In genomic region chr2:216372761-216373291, GRCh38 we compare ENCODE assay signal across 9 cellular contexts. TPM values are rescaled to one million over a fixed set of nuclear protein-coding genes. Genes with fewer than 3 reads are reported as not detected.
A peak's percentile ranks its signal among the peaks of the same experiment; 100 is the strongest.
DNase-seq lines count a peak whose midpoint lies in the region; ATAC-seq, FAIRE-seq and TF ChIP-seq lines count a peak whose summit lies in the region.
"Had no signal": no experiment of that assay in that cellular context is flagged by ENCODE, and none has a peak within 500 bp of the region (broad histone marks: within the 10 kb centered on the region; RNA-seq: fewer than 3 reads in every experiment).

No MANE protein-coding gene starts in this region.

- H4K20me1 ChIP-seq in HepG2 (ENCODE audit: insufficient read depth, low read length) = no peaks in the 10 kb centered on the region

- ATAC-seq in activated CD4-positive, CD25-positive, alpha-beta regulatory T cell treated with anti-CD3 and anti-CD28 coated beads, Interleukin-2, amount 50 U/mL, for 24 hours = peak; percentile 34 to 46
- ATAC-seq in GM18870 (IDR thresholded peaks at IDR 0.05; ENCODE audit: unreplicated experiment) (no peak), HepG2 (no peak)

- in situ Hi-C loops in transverse colon (cut with MboI; ENCODE audit: low pct_ligation_motif_present in 1 of 4, low pct_unique_long_range_greater_than_20kb in 1 of 4, low sequenced_read_pairs in 3 of 4) (no loop called here), HepG2 (cut with HindIII; ENCODE audit: extremely low pct_ligation_motif_present, low pct_unique_long_range_greater_than_20kb) (no loop called here)

- no peak for TF ChIP-seq RAD21 in HepG2 (CRISPR knock-in tag; IDR thresholded peaks at IDR 0.05)

- H3K4me1 ChIP-seq in transverse colon = peaks cover 0 to 17% (median 13%) of the 10 kb centered on the region in 4 donors
- H3K4me1 ChIP-seq in HepG2 (ENCODE audit: insufficient read depth, low read length) = no peaks in the 10 kb centered on the region

- WGBS in transverse colon (ENCODE audit: low coverage in 1 of 2), 2 donors = 37 to 51% methylated on average over 3 to 6 of the region's 6 CpGs
- WGBS in HepG2 (ENCODE audit: low lambda C conversion rate) = 17% methylated on average over 6 of the region's 6 CpGs

- H3K27me3 ChIP-seq in transverse colon (peaks cover 65% of the 10 kb centered on the region), HepG2 (ENCODE audit: control insufficient read depth in 1 of 2, insufficient read depth in 2 of 2, low read length in 2 of 2) (peaks cover 8 to 41% of the 10 kb centered on the region in 2 experiments; a peak in 4 of 5 replicates)

- no peak for FAIRE-seq in HepG2 (lab: Jason Lieb, UNC)
- FAIRE-seq: A204.1 had no signal

- no peaks in the 10 kb centered on the region for H3K79me2 ChIP-seq in HepG2 (ENCODE audit: insufficient read depth, low read length)

- no peak overlapping the region for H3K9ac ChIP-seq in HepG2 (ENCODE audit: insufficient read depth, low read depth, low read length)

- no peak for TF ChIP-seq CTCF in fibroblast of pulmonary artery (IDR thresholded peaks at IDR 0.05; ENCODE audit: low read length, missing control alignments)
- TF ChIP-seq CTCF in transverse colon (IDR thresholded peaks at IDR 0.05) = no peak
- no peak for TF ChIP-seq CTCF in HepG2 (CRISPR knock-in tag; IDR thresholded peaks at IDR 0.05)

- no peak overlapping the region for H3K27ac ChIP-seq in transverse colon
- H3K27ac ChIP-seq in HepG2 (ENCODE audit: extremely low read length, insufficient read depth, low read length) = no peak overlapping the region

- H2AFZ ChIP-seq in HepG2 (ENCODE audit: low read length) = no peak overlapping the region

- no peak for DNase-seq in activated CD4-positive, CD25-positive, alpha-beta regulatory T cell (lab: John Stamatoyannopoulos, UW)
- peak; percentile 66 to 88 for DNase-seq in SW 1271 (lab: John Stamatoyannopoulos, UW)
- peak; percentile 88 for DNase-seq in fibroblast of pulmonary artery (ENCODE audit: low read depth)
- DNase-seq in skeletal muscle cell (ENCODE audit: low read depth) = peak; percentile 43
- no peak for DNase-seq in transverse colon
- DNase-seq in HepG2 (ENCODE audit: low spot score) = no peak

- H3K4me3 ChIP-seq in fibroblast of pulmonary artery (replicated peaks; ENCODE audit: low read depth, low read length) (peak overlapping the region; percentile 56), skeletal muscle cell (ENCODE audit: low read depth, low read length) (peak overlapping the region; percentile 66), transverse colon (no peak overlapping the region), HepG2 (replicated peaks in 1 of 3; ENCODE audit: insufficient read depth in 1 of 3, low read depth in 2 of 3, low read length in 3 of 3) (no peak overlapping the region)

- intact Hi-C loops in transverse colon (cut with DNase I; ENCODE audit: low total_unique reads) = no loop called here
- intact Hi-C loops in HepG2 (cut with micrococcal nuclease; ENCODE audit: unreplicated experiment) = no loop called here

- H3K36me3 ChIP-seq in transverse colon = no peaks in the 10 kb centered on the region
- H3K36me3 ChIP-seq in HepG2 (replicated peaks in 1 of 2; ENCODE audit: control insufficient read depth in 1 of 2, insufficient read depth in 2 of 2, low read length in 2 of 2) = no peaks in the 10 kb centered on the region

- no peaks in the 10 kb centered on the region for H3K9me3 ChIP-seq in transverse colon
- no peaks in the 10 kb centered on the region for H3K9me3 ChIP-seq in HepG2 (ENCODE audit: low read length)

- CTCF ChIA-PET in HepG2 (lab: Yijun Ruan, JAX; ENCODE audit: low intra/inter-chr PET ratio, low total read pairs) = no interaction called here

- TF ChIP-seq POLR2A in transverse colon (IDR thresholded peaks at IDR 0.05) (no peak), HepG2 (IDR thresholded peaks at IDR 0.05; ENCODE audit: insufficient read depth in 1 of 2, low read depth in 2 of 2, low read length in 2 of 2) (no peak)

- H3K4me2 ChIP-seq in HepG2 (ENCODE audit: low read depth, low read length) = no peak overlapping the region

- POLR2A ChIA-PET in HepG2 (lab: Yijun Ruan, JAX) = no interaction called here

- BruUV-seq in HepG2 (replicated peaks; lab: Mats Ljungman, UMichigan) = no TSS peak

- TF ChIP-seq EP300 in transverse colon (IDR thresholded peaks at IDR 0.05; ENCODE audit: low read depth) = no peak
- TF ChIP-seq EP300 in HepG2 (IDR thresholded peaks at IDR 0.05; ENCODE audit: low read depth in 2 of 2, low read length in 2 of 2) = no peak
- TF ChIP-seq EP300 in HepG2 (CRISPR knock-in tag; IDR thresholded peaks at IDR 0.05; ENCODE audit: borderline replicate concordance) = no peak

TF ChIP-seq in HepG2, 621 proteins besides CTCF, POLR2A, EP300 and RAD21 (continues in another document):
- no peak for TF ChIP-seq ZFP36L2 (CRISPR knock-in tag; IDR thresholded peaks at IDR 0.05)
- no peak for TF ChIP-seq CEBPZ (IDR thresholded peaks at IDR 0.05; ENCODE audit: low read length)

RNA-seq across cellular contexts. Expression of gene MARCHF4, which starts 0.5 kb away (rescaled TPM):
- total RNA-seq in transverse colon = 1 to 10 TPM in 1 of 4 donors, under 1 TPM in 1, not detected in 2; 0.14 to 1.4 TPM
- total RNA-seq in HepG2 (2016; rRNA removed; fragmentation: Illumina TruSeq; extraction: Trizol) = not detected in 2 replicates
- not detected in 2 replicates for total RNA-seq in HepG2 (2016; cell fraction: cytosol; rRNA removed; fragmentation: Illumina TruSeq; extraction: Trizol; ENCODE audit: low read depth)
- not detected in 2 replicates for total RNA-seq in HepG2 (2016; cell fraction: insoluble cytoplasmic fraction; rRNA removed; fragmentation: Illumina TruSeq; extraction: Trizol)
- not detected in 2 replicates for total RNA-seq in HepG2 (2016; cell fraction: membrane; rRNA removed; fragmentation: Illumina TruSeq; extraction: Trizol)
- not detected in 2 replicates for total RNA-seq in HepG2 (2016; cell fraction: nucleus; rRNA removed; fragmentation: Illumina TruSeq; extraction: Trizol)
- polyA plus RNA-seq in HepG2 (2011; rRNA removed) = not detected in 2 replicates
- not detected in 2 replicates for polyA plus RNA-seq in HepG2 (2011; cell fraction: cytosol; rRNA removed)
- not detected in 2 replicates for polyA plus RNA-seq in HepG2 (2011; cell fraction: nucleus; rRNA removed)
- not detected in 2 replicates for polyA plus RNA-seq in HepG2 (2012)
- not detected in 2 replicates for polyA plus RNA-seq in HepG2 (2016; cell fraction: cytosol; fragmentation: Illumina TruSeq; extraction: Trizol; ENCODE audit: low read depth)
- polyA plus RNA-seq in HepG2 (2016; cell fraction: insoluble cytoplasmic fraction; fragmentation: Illumina TruSeq; extraction: Trizol; ENCODE audit: low read depth) = not detected in 2 replicates
- polyA plus RNA-seq in HepG2 (2016; cell fraction: membrane; fragmentation: Illumina TruSeq; extraction: Trizol; ENCODE audit: low read depth) = not detected in 2 replicates
- not detected in 2 replicates for polyA plus RNA-seq in HepG2 (2016; cell fraction: nucleus; fragmentation: Illumina TruSeq; extraction: Trizol; ENCODE audit: insufficient read depth, low read depth)
- not detected in 2 replicates for polyA minus RNA-seq in HepG2 (2011; rRNA and poly(A)+ RNA removed; ENCODE audit: low replicate concordance)
- polyA minus RNA-seq in HepG2 (2011; cell fraction: cytosol; rRNA and poly(A)+ RNA removed) = not detected in 2 replicates
- not detected in 2 replicates for polyA minus RNA-seq in HepG2 (2011; cell fraction: nucleus; rRNA and poly(A)+ RNA removed)

RNA-seq across cellular contexts. Expression of gene SMARCAL1, which starts 39.5 kb away (rescaled TPM):
- 10 to 100 TPM; 16.9 to 32.2 (median 23.6) TPM for total RNA-seq in transverse colon
- total RNA-seq in HepG2 (2016; rRNA removed; fragmentation: Illumina TruSeq; extraction: Trizol) = 12.7 and 19.8 TPM in 2 replicates
- total RNA-seq in HepG2 (2016; cell fraction: cytosol; rRNA removed; fragmentation: Illumina TruSeq; extraction: Trizol; ENCODE audit: low read depth) = 3.3 and 3.7 TPM in 2 replicates
- 12.7 and 17.1 TPM in 2 replicates for total RNA-seq in HepG2 (2016; cell fraction: insoluble cytoplasmic fraction; rRNA removed; fragmentation: Illumina TruSeq; extraction: Trizol)
- 7.4 and 8.8 TPM in 2 replicates for total RNA-seq in HepG2 (2016; cell fraction: membrane; rRNA removed; fragmentation: Illumina TruSeq; extraction: Trizol)
- 16.3 and 18.3 TPM in 2 replicates for total RNA-seq in HepG2 (2016; cell fraction: nucleus; rRNA removed; fragmentation: Illumina TruSeq; extraction: Trizol)
- polyA plus RNA-seq in HepG2 (2011; rRNA removed) = 21.3 and 21.5 TPM in 2 replicates
- polyA plus RNA-seq in HepG2 (2011; cell fraction: cytosol; rRNA removed) = 17.3 and 19.5 TPM in 2 replicates
- 19.4 and 19.6 TPM in 2 replicates for polyA plus RNA-seq in HepG2 (2011; cell fraction: nucleus; rRNA removed)
- 14.3 and 16.2 TPM in 2 replicates for polyA plus RNA-seq in HepG2 (2012)
- polyA plus RNA-seq in HepG2 (2016; cell fraction: cytosol; fragmentation: Illumina TruSeq; extraction: Trizol; ENCODE audit: low read depth) = 2.5 and 2.9 TPM in 2 replicates
- polyA plus RNA-seq in HepG2 (2016; cell fraction: insoluble cytoplasmic fraction; fragmentation: Illumina TruSeq; extraction: Trizol; ENCODE audit: low read depth) = 26.3 and 27.1 TPM in 2 replicates
- 5.3 and 6.7 TPM in 2 replicates for polyA plus RNA-seq in HepG2 (2016; cell fraction: membrane; fragmentation: Illumina TruSeq; extraction: Trizol; ENCODE audit: low read depth)
- 13.0 and 15.0 TPM in 2 replicates for polyA plus RNA-seq in HepG2 (2016; cell fraction: nucleus; fragmentation: Illumina TruSeq; extraction: Trizol; ENCODE audit: insufficient read depth, low read depth)
- polyA minus RNA-seq in HepG2 (2011; rRNA and poly(A)+ RNA removed; ENCODE audit: low replicate concordance) = 18.0 and 80.7 TPM in 2 replicates
- 16.0 and 16.8 TPM in 2 replicates for polyA minus RNA-seq in HepG2 (2011; cell fraction: cytosol; rRNA and poly(A)+ RNA removed)
- 74.2 and 76.8 TPM in 2 replicates for polyA minus RNA-seq in HepG2 (2011; cell fraction: nucleus; rRNA and poly(A)+ RNA removed)

Comparison
In these comparisons a context has a peak if more than half of its experiments do, and no peak if none do; other contexts are left out.
1. ATAC-seq: peak in activated CD4-positive, CD25-positive, alpha-beta regulatory T cell treated with anti-CD3 and anti-CD28 coated beads, Interleukin-2, amount 50 U/mL, for 24 hours (2 of 2); none in GM18870 (single experiment) and HepG2 (single experiment).
2. DNase-seq: peak in SW 1271 (2 of 2), fibroblast of pulmonary artery (single experiment) and skeletal muscle cell (single experiment); none in activated CD4-positive, CD25-positive, alpha-beta regulatory T cell (0 of 4), transverse colon (single experiment) and HepG2 (single experiment).
3. H3K4me3 ChIP-seq: peak in fibroblast of pulmonary artery (single experiment) and skeletal muscle cell (single experiment); none in transverse colon (0 of 4) and HepG2 (0 of 3).